8 cellular contexts compared by ENCODE assay signal in genomic region chr18:58223717-58224424, GRCh38.
A peak's percentile ranks its signal among the peaks of the same experiment; 100 is the strongest.
DNase-seq lines count a peak whose midpoint lies in the region; TF ChIP-seq lines count a peak whose summit lies in the region.

No MANE protein-coding gene starts in this region.

- H3K27me3 ChIP-seq in Caco-2 (replicated peaks; ENCODE audit: control insufficient read depth, insufficient read depth, low read length), result no peaks in the 10 kb centered on the region
- H3K27me3 ChIP-seq in duodenal mucosa (ENCODE audit: control insufficient read depth in 1 of 2, insufficient read depth in 2 of 2, low read length in 2 of 2), result no peaks in the 10 kb centered on the region
- no peaks in the 10 kb centered on the region for H3K27me3 ChIP-seq in muscle layer of colon (ENCODE audit: control insufficient read depth in 1 of 2, insufficient read depth in 2 of 2, low read length in 2 of 2)
- H3K27me3 ChIP-seq in ovary, result no peaks in the 10 kb centered on the region

- POLR2A ChIA-PET in Caco-2 (lab: Charles Lee), result no interaction called here

- H3K9ac ChIP-seq in duodenal mucosa (ENCODE audit: low read depth in 1 of 2, low read length in 2 of 2) (peak overlapping the region in 1 of 2 donors; percentile 10), muscle layer of colon (ENCODE audit: low read length) (no peak overlapping the region)

- H3K27me3 Mint-ChIP-seq in Caco-2 (ENCODE audit: insufficient read depth, unreplicated experiment), result no peaks in the 10 kb centered on the region

- CTCF ChIA-PET in Caco-2 (lab: Charles Lee), result no interaction called here

- H3K4me1 ChIP-seq in Caco-2 (peaks cover 21% of the 10 kb centered on the region), duodenal mucosa (ENCODE audit: control insufficient read depth in 1 of 2, insufficient read depth in 2 of 2, low read length in 2 of 2) (peaks cover 15 to 23% of the 10 kb centered on the region in 2 donors), muscle layer of colon (ENCODE audit: insufficient read depth, low read length) (peaks cover 40% of the 10 kb centered on the region), ovary (ENCODE audit: insufficient read depth) (peaks cover 9% of the 10 kb centered on the region)

- H3K9me3 Mint-ChIP-seq in Caco-2 (ENCODE audit: unreplicated experiment), result no peaks in the 10 kb centered on the region

- peak overlapping the region; percentile 87 for H3K27ac Mint-ChIP-seq in Caco-2 (ENCODE audit: unreplicated experiment)

- H3K4me3 ChIP-seq in Caco-2 (ENCODE audit: low read depth, low read length) (peak overlapping the region; percentile 39), duodenal mucosa (ENCODE audit: low read depth in 1 of 2, low read length in 2 of 2) (peak overlapping the region; percentile 8 to 40), muscle layer of colon (ENCODE audit: low read depth in 1 of 2, low read length in 2 of 2) (peak overlapping the region; percentile 5 to 19), ovary (no peak overlapping the region)

- H3K27ac ChIP-seq in duodenal mucosa (ENCODE audit: low read depth, low read length) (peak overlapping the region; percentile 35), muscle layer of colon (ENCODE audit: low read depth, low read length) (no peak overlapping the region), ovary (no peak overlapping the region)

- no peak for TF ChIP-seq EP300 in ovary (IDR thresholded peaks at IDR 0.05)

- no peak for TF ChIP-seq POLR2A in ovary (IDR thresholded peaks at IDR 0.05)

- H3K9me3 ChIP-seq in Caco-2 (no peaks in the 10 kb centered on the region), duodenal mucosa (ENCODE audit: control insufficient read depth in 1 of 2, low read length in 2 of 2) (no peaks in the 10 kb centered on the region), muscle layer of colon (ENCODE audit: low read length) (no peaks in the 10 kb centered on the region), ovary (no peaks in the 10 kb centered on the region)

- TF ChIP-seq CTCF in Caco-2 (IDR thresholded peaks at IDR 0.05; ENCODE audit: insufficient read depth in 1 of 2, low read depth in 1 of 2, low read length in 1 of 2, severe bottlenecking in 1 of 2, unreplicated experiment in 1 of 2), result no peak
- TF ChIP-seq CTCF in ovary (IDR thresholded peaks at IDR 0.05), result no peak

- peak overlapping the region; percentile 62 for H3K4me3 Mint-ChIP-seq in Caco-2 (ENCODE audit: unreplicated experiment)

- H3K4me1 Mint-ChIP-seq in Caco-2 (ENCODE audit: low read depth, unreplicated experiment), result peaks cover 9% of the 10 kb centered on the region

- intact Hi-C loops in Caco-2 (cut with micrococcal nuclease; ENCODE audit: unreplicated experiment), result no loop called here
- intact Hi-C loops in ovary (cut with DNase I), result no loop called here

- WGBS in ovary, 3 donors, result 79 to 81% (median 80%) methylated on average over 15 of the region's 15 CpGs

- H3K36me3 ChIP-seq in Caco-2 (ENCODE audit: control insufficient read depth, insufficient read depth, low read length) (no peaks in the 10 kb centered on the region), duodenal mucosa (ENCODE audit: control insufficient read depth in 1 of 2, insufficient read depth in 2 of 2, low read length in 2 of 2) (no peaks in the 10 kb centered on the region), muscle layer of colon (ENCODE audit: insufficient read depth, low read length) (no peaks in the 10 kb centered on the region), ovary (no peaks in the 10 kb centered on the region)

- peak in 1 of 2 experiments; percentile 16 for DNase-seq in Caco-2
- peak; percentile 41 for DNase-seq in NCI-H510A (lab: John Stamatoyannopoulos, UW)
- DNase-seq in OCI-M2 (lab: John Stamatoyannopoulos, UW; ENCODE audit: unreplicated experiment), result no peak
- no peak for DNase-seq in DMS79 treated with DMSO at 0.1 percent for 48 hours (lab: John Stamatoyannopoulos, UW)
- no peak for DNase-seq in activated CD4-positive, alpha-beta T cell treated with anti-CD3 and anti-CD28 coated beads for 1 hour
- no peak for DNase-seq in ovary

- no TSS peak for BruUV-seq in Caco-2 (replicated peaks; lab: Mats Ljungman, UMichigan)

- peaks cover 20% of the 10 kb centered on the region for H3K36me3 Mint-ChIP-seq in Caco-2 (ENCODE audit: insufficient read depth, unreplicated experiment)
